Comparison of ENCODE assay signal across 22 cellular contexts in the genomic region with DNA sequence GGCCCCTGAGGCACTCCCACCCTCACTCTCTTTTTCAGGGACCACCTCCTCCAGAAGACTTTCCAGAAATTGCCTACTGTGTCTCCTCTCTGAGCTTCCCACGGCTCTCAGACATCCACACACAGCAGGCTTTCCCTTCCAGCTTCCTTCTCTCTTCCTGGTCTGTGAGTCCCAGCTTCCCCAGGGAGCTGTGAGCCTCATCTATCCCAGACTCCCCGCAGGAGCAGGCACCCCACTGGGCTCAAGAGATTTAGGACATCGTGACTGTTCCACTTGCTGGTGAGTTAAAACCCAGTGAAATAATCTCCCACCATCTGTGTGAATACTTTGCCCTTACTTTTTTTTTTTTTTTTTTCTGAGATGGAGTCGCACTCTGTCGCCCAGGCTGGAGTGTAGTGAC. TPM values are rescaled to one million over a fixed set of nuclear protein-coding genes. Genes with fewer than 3 reads are reported as not detected.
"Had no signal": no experiment of that assay in that cellular context is flagged by ENCODE, and none has a peak within 500 bp of the region (broad histone marks: within the 10 kb centered on the region; RNA-seq: fewer than 3 reads in every experiment).

No MANE protein-coding gene starts in this region.

- H3K27me3 ChIP-seq: ascending aorta, breast epithelium, upper lobe of left lung had no signal

- ATAC-seq: left lobe of liver; sciatic nerve; stimulated activated effector memory CD8-positive, alpha-beta T cell treated with anti-CD3 and anti-CD28 coated beads, Interleukin-12 subunit alpha, Interleukin-12 subunit beta, amount 100 ng/mL, for 72 hours had no signal

- H3K4me1 Mint-ChIP-seq: activated naive CD4-positive, alpha-beta T cell treated with anti-CD3 and anti-CD28 coated beads, Interleukin-2, amount 50 U/mL, for 24 hours; stimulated activated effector memory CD8-positive, alpha-beta T cell treated with anti-CD3 and anti-CD28 coated beads, Interleukin-12 subunit alpha, Interleukin-12 subunit beta, amount 100 ng/mL, for 72 hours had no signal

- H3K36me3 ChIP-seq: ascending aorta, breast epithelium, thoracic aorta, upper lobe of left lung had no signal

- H3K4me3 ChIP-seq: ascending aorta, breast epithelium, smooth muscle cell, thoracic aorta, upper lobe of left lung had no signal

- H3K27ac ChIP-seq: ascending aorta, breast epithelium, thoracic aorta, upper lobe of left lung, VCaP had no signal

- H3K9me3 ChIP-seq: ascending aorta, breast epithelium, thoracic aorta, upper lobe of left lung had no signal

- H3K9me3 Mint-ChIP-seq: activated naive CD4-positive, alpha-beta T cell treated with anti-CD3 and anti-CD28 coated beads, Interleukin-2, amount 50 U/mL, for 24 hours; nephron; stimulated activated effector memory CD8-positive, alpha-beta T cell treated with anti-CD3 and anti-CD28 coated beads, Interleukin-12 subunit alpha, Interleukin-12 subunit beta, amount 100 ng/mL, for 72 hours had no signal

- H3K4me2 ChIP-seq: smooth muscle cell had no signal

- H3K4me3 Mint-ChIP-seq: activated naive CD4-positive, alpha-beta T cell treated with anti-CD3 and anti-CD28 coated beads, Interleukin-2, amount 50 U/mL, for 24 hours; nephron; stimulated activated effector memory CD8-positive, alpha-beta T cell treated with anti-CD3 and anti-CD28 coated beads, Interleukin-12 subunit alpha, Interleukin-12 subunit beta, amount 100 ng/mL, for 72 hours had no signal

- H3K27ac Mint-ChIP-seq: activated naive CD4-positive, alpha-beta T cell treated with anti-CD3 and anti-CD28 coated beads, Interleukin-2, amount 50 U/mL, for 24 hours; stimulated activated effector memory CD8-positive, alpha-beta T cell treated with anti-CD3 and anti-CD28 coated beads, Interleukin-12 subunit alpha, Interleukin-12 subunit beta, amount 100 ng/mL, for 72 hours had no signal

- H3K36me3 Mint-ChIP-seq: activated naive CD4-positive, alpha-beta T cell treated with anti-CD3 and anti-CD28 coated beads, Interleukin-2, amount 50 U/mL, for 24 hours; stimulated activated effector memory CD8-positive, alpha-beta T cell treated with anti-CD3 and anti-CD28 coated beads, Interleukin-12 subunit alpha, Interleukin-12 subunit beta, amount 100 ng/mL, for 72 hours had no signal

- H3K4me1 ChIP-seq: ascending aorta, breast epithelium had no signal

- DNase-seq: activated CD4-positive, alpha-beta T cell treated with anti-CD3 and anti-CD28 coated beads, Interleukin-2, amount 50 U/mL, for 48 hours; activated gamma-delta T cell; cortex of kidney; midbrain; nucleus accumbens; stimulated activated CD4-positive, alpha-beta T cell treated with anti-CD3 and anti-CD28 coated beads, Interleukin-4, amount 100 ng/mL, for 1 hour; upper lobe of left lung had no signal

RNA-seq across cellular contexts. Expression of a gene that starts 22.0 kb away (rescaled TPM):
- total RNA-seq: lung microvascular endothelial cell had no signal

RNA-seq across cellular contexts. Expression of a gene that starts 40.3 kb away (rescaled TPM):
- total RNA-seq: ascending aorta, breast epithelium, frontal cortex, left lobe of liver, lung microvascular endothelial cell, sciatic nerve, smooth muscle cell, thoracic aorta, upper lobe of left lung had no signal
- polyA plus RNA-seq: adipose tissue, esophagus, keratinocyte had no signal
